1 cellular context compared by ENCODE assay signal in genomic region chr9:79224672-79225433, GRCh38.
A peak's percentile ranks its signal among the peaks of the same experiment; 100 is the strongest.
TF ChIP-seq lines count a peak whose summit lies in the region.

No MANE protein-coding gene starts in this region.

TF ChIP-seq in SK-N-SH, 30 proteins besides CTCF, POLR2A, EP300 and RAD21 (continued from another document):
- TF ChIP-seq TCF12 (IDR thresholded peaks at IDR 0.05) (peak; percentile 91), POLR2AphosphoS5 (IDR thresholded peaks at IDR 0.05; ENCODE audit: low read depth, low read length) (peak; percentile 34; the same call in 1 of the 2 replicates), NFIC (IDR thresholded peaks at IDR 0.05; ENCODE audit: borderline replicate concordance) (peak; percentile 89), MEF2A (IDR thresholded peaks at IDR 0.05; ENCODE audit: borderline replicate concordance, low read depth) (no peak), USF2 (IDR thresholded peaks at IDR 0.05; ENCODE audit: borderline replicate concordance, low read depth, low read length) (no peak), TAF1 (IDR thresholded peaks at IDR 0.05; ENCODE audit: borderline replicate concordance, low read depth, low read length) (no peak), TEAD4 (IDR thresholded peaks at IDR 0.05; ENCODE audit: borderline replicate concordance, insufficient read depth) (peak; percentile 42; the same call in 1 of the 2 replicates)
